12 cellular contexts compared by ENCODE assay signal in genomic region chr21:31733521-31734149, GRCh38. TPM values are rescaled to one million over a fixed set of nuclear protein-coding genes. Genes with fewer than 3 reads are reported as not detected.
A peak's percentile ranks its signal among the peaks of the same experiment; 100 is the strongest.
DNase-seq lines count a peak whose midpoint lies in the region; ATAC-seq, FAIRE-seq and TF ChIP-seq lines count a peak whose summit lies in the region.
"Had no signal": no experiment of that assay in that cellular context is flagged by ENCODE, and none has a peak within 500 bp of the region (broad histone marks: within the 10 kb centered on the region; RNA-seq: fewer than 3 reads in every experiment).

No MANE protein-coding gene starts in this region.

- CTCF ChIA-PET in A673 (lab: Charles Lee): no interaction called here
- CTCF ChIA-PET in Calu3 (lab: Charles Lee): interaction anchor here (0.6 kb wide), 1 partner anchor 545 kb away, joined by 3 read pairs; the partner anchor contains the start of gene MIS18A

- no peaks in the 10 kb centered on the region for H3K4me1 Mint-ChIP-seq in Calu3 (ENCODE audit: low read depth, unreplicated experiment)

- H3K4me1 ChIP-seq in A673 (ENCODE audit: insufficient read depth, low read length, poor library complexity, severe bottlenecking) (peaks cover 24% of the 10 kb centered on the region), lower lobe of right lung (peaks cover 33% of the 10 kb centered on the region)

- H3K4me3 Mint-ChIP-seq in Calu3 (ENCODE audit: low read depth, unreplicated experiment): no peak overlapping the region

- peak; percentile 45 for FAIRE-seq in GM12891 (lab: Jason Lieb, UNC)
- FAIRE-seq: TTC549 had no signal

- no peaks in the 10 kb centered on the region for H3K27me3 Mint-ChIP-seq in Calu3 (ENCODE audit: unreplicated experiment)

- no peak overlapping the region for H3K4me3 ChIP-seq in A673 (ENCODE audit: low read depth, low read length, poor library complexity, severe bottlenecking)
- H3K4me3 ChIP-seq in lower lobe of right lung: no peak overlapping the region

- H3K27me3 ChIP-seq in A673 (replicated peaks; ENCODE audit: insufficient read depth, low read depth, low read length, poor library complexity) (no peaks in the 10 kb centered on the region), lower lobe of right lung (ENCODE audit: low read depth) (no peaks in the 10 kb centered on the region)
- H3K27me3 ChIP-seq: brain microvascular endothelial cell had no signal

- intact Hi-C loops in A673 (cut with micrococcal nuclease; ENCODE audit: unreplicated experiment) (no loop called here), lower lobe of right lung (cut with DNase I) (no loop called here), Calu3 (cut with micrococcal nuclease; ENCODE audit: unreplicated experiment) (no loop called here)

- peaks cover 18% of the 10 kb centered on the region for H3K36me3 Mint-ChIP-seq in Calu3 (ENCODE audit: insufficient read depth, unreplicated experiment)

- TF ChIP-seq POLR2A in GM12891 (IDR thresholded peaks at IDR 0.05; ENCODE audit: low read depth, low read length): no peak

- POLR2A ChIA-PET in A673 (lab: Charles Lee; ENCODE audit: low non-redundant PET): no interaction called here

- TF ChIP-seq CTCF in A673 (conservative IDR thresholded peaks at IDR 0.05; ENCODE audit: low read depth, low read length) (no peak), lower lobe of right lung (IDR thresholded peaks at IDR 0.05) (no peak), Calu3 (IDR thresholded peaks at IDR 0.05; ENCODE audit: unreplicated experiment) (no peak)

- no peak overlapping the region for H3K27ac Mint-ChIP-seq in Calu3 (ENCODE audit: unreplicated experiment)

- no peak overlapping the region for H3K27ac ChIP-seq in A673 (ENCODE audit: low read depth, low read length, poor library complexity, severe bottlenecking)
- peak overlapping the region; percentile 96 for H3K27ac ChIP-seq in lower lobe of right lung
- H3K27ac ChIP-seq: brain microvascular endothelial cell had no signal

- BruUV-seq in A673 (replicated peaks; lab: Mats Ljungman, UMichigan) (no TSS peak), Calu3 (replicated peaks; lab: Mats Ljungman, UMichigan) (no TSS peak)

- ATAC-seq in lower lobe of right lung: no peak
- ATAC-seq in GM19395 (IDR thresholded peaks at IDR 0.05; ENCODE audit: unreplicated experiment): no peak
- no peak for ATAC-seq in GM18907 (IDR thresholded peaks at IDR 0.05; ENCODE audit: unreplicated experiment)

- H3K36me3 ChIP-seq in A673 (ENCODE audit: insufficient read depth, low read length, poor library complexity, severe bottlenecking) (no peaks in the 10 kb centered on the region), lower lobe of right lung (no peaks in the 10 kb centered on the region)
- H3K36me3 ChIP-seq: brain microvascular endothelial cell had no signal

- DNase-seq in A673 (ENCODE audit: low spot score) (peak; percentile 25), GM12891 (ENCODE audit: insufficient read length, low spot score) (no peak), RKO (ENCODE audit: low spot score) (peak; percentile 17), lower lobe of right lung (no peak), NCI-H748 treated with DMSO at 0.1 percent for 48 hours (lab: John Stamatoyannopoulos, UW) (no peak), Calu3 (no peak)
- DNase-seq: brain microvascular endothelial cell, kidney glomerular epithelial cell, NCI-H774 had no signal

- no peaks in the 10 kb centered on the region for H3K9me3 Mint-ChIP-seq in Calu3 (ENCODE audit: low read depth, unreplicated experiment)

- H3K9me3 ChIP-seq in A673 (ENCODE audit: low read depth, low read length, poor library complexity, severe bottlenecking) (no peaks in the 10 kb centered on the region), lower lobe of right lung (no peaks in the 10 kb centered on the region)

TF ChIP-seq in GM12891, 5 proteins besides CTCF, POLR2A, EP300 and RAD21:
- TF ChIP-seq TAF1 (IDR thresholded peaks at IDR 0.05; ENCODE audit: low read depth, low read length): no peak
- TF ChIP-seq POU2F2 (IDR thresholded peaks at IDR 0.05; ENCODE audit: low read depth, low read length): no peak
- TF ChIP-seq POLR2AphosphoS5 (IDR thresholded peaks at IDR 0.05; ENCODE audit: low read depth, low read length): no peak
- TF ChIP-seq SPI1 (IDR thresholded peaks at IDR 0.05; ENCODE audit: low read depth, low read length): peak; percentile 89
- TF ChIP-seq PAX5 (IDR thresholded peaks at IDR 0.05; ENCODE audit: insufficient read depth, low read length, severe bottlenecking): no peak

RNA-seq across cellular contexts. Expression of gene SCAF4, which starts 1.7 kb away (rescaled TPM):
- total RNA-seq in A673 (2021): 57.0 and 58.0 TPM in 2 replicates
- 15.6 TPM for polyA plus RNA-seq in GM12891 (2012; ENCODE audit: low read depth, missing spikeins)
- 33.4 TPM for total RNA-seq in lower lobe of right lung
- total RNA-seq in Calu3 (2022): 30.8 and 31.2 TPM in 2 replicates

Comparison
In these comparisons a context has a peak if more than half of its experiments do, and no peak if none do; other contexts are left out.
1. DNase-seq: peak in A673 (single experiment) and RKO (single experiment); none in GM12891 (single experiment), lower lobe of right lung (single experiment), NCI-H748 treated with DMSO at 0.1 percent for 48 hours (single experiment) and Calu3 (single experiment).